In the genomic region with DNA sequence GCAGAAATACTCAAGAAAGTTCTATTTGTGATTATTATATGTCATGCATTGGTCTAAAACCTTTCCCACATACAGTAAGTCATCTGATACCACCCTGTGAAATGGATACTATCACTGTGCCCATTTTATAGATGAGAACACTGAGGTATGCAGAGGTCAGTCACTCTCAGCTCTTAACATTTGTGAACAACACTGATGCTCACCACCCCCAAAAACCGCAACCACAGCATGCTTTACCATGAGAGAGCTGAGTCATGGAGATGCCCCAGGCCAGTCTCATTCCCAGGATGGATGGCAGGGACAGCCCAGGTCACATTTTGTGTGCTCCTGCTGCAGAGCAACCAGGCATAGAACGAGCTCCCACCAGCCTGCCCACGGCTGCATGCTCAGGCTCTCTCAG, we compare ENCODE assay signal across 17 cellular contexts. TPM values are rescaled to one million over a fixed set of nuclear protein-coding genes. Genes with fewer than 3 reads are reported as not detected.
"Had no signal": no experiment of that assay in that cellular context is flagged by ENCODE, and none has a peak within 500 bp of the region (broad histone marks: within the 10 kb centered on the region; RNA-seq: fewer than 3 reads in every experiment).

No MANE protein-coding gene starts in this region.

- H3K4me1 ChIP-seq: psoas muscle, suprapubic skin, upper lobe of left lung had no signal

- H3K36me3 ChIP-seq: suprapubic skin, upper lobe of left lung, WERI-Rb-1 had no signal

- DNase-seq: activated CD4-positive, alpha-beta memory T cell treated with anti-CD3 and anti-CD28 coated beads, Interleukin-2, amount 10 ng/mL, durations not matched to agents 7 days and 5 days; activated CD4-positive, alpha-beta T cell treated with anti-CD3 and anti-CD28 coated beads for 36 hours; activated gamma-delta T cell treated with Interleukin-2 at 50 U/mL for 16 hours; activated naive CD8-positive, alpha-beta T cell treated with anti-CD3 and anti-CD28 coated beads for 36 hours; activated T-cell treated with anti-CD3 and anti-CD28 coated beads, Interleukin-2, amount 50 U/mL, for 72 hours; dermis blood vessel endothelial cell; endodermal cell; head of caudate nucleus; left ventricle myocardium superior; psoas muscle; stimulated activated CD4-positive, alpha-beta T cell treated with anti-CD3 and anti-CD28 coated beads, Interleukin-2, amount 100 ng/mL, for 48 hours; stimulated activated naive CD4-positive, alpha-beta T cell treated with Interleukin-2 at 50 U/mL for 16 hours; upper lobe of left lung; WERI-Rb-1 had no signal

- H3K27me3 ChIP-seq: suprapubic skin, upper lobe of left lung had no signal

- H3K27ac ChIP-seq: psoas muscle, suprapubic skin, upper lobe of left lung, WERI-Rb-1 had no signal

- ATAC-seq: activated CD4-positive, alpha-beta T cell treated with anti-CD3 and anti-CD28 coated beads for 36 hours; activated T-cell treated with anti-CD3 and anti-CD28 coated beads, Interleukin-2, amount 50 U/mL, for 72 hours; left ventricle myocardium superior; psoas muscle had no signal

- H3K4me3 ChIP-seq: psoas muscle, suprapubic skin, upper lobe of left lung had no signal

- H3K9me3 ChIP-seq: psoas muscle, suprapubic skin, upper lobe of left lung had no signal

RNA-seq across cellular contexts. Expression of a gene that starts 53.5 kb away (rescaled TPM):
- total RNA-seq: activated CD4-positive, alpha-beta memory T cell treated with anti-CD3 and anti-CD28 coated beads, Interleukin-2, amount 10 ng/mL, durations not matched to agents 7 days and 5 days; activated CD4-positive, alpha-beta T cell treated with anti-CD3 and anti-CD28 coated beads for 36 hours; activated naive CD8-positive, alpha-beta T cell treated with anti-CD3 and anti-CD28 coated beads for 36 hours; activated T-cell treated with anti-CD3 and anti-CD28 coated beads, Interleukin-2, amount 50 U/mL, for 72 hours; fibroblast of villous mesenchyme; left ventricle myocardium superior; psoas muscle had no signal
- polyA plus RNA-seq: neural cell, psoas muscle had no signal
